Comparison of ENCODE assay signal across 15 cellular contexts in genomic region chr10:119981826-119982225, GRCh38.
"Had no signal": no experiment of that assay in that cellular context is flagged by ENCODE, and none has a peak within 500 bp of the region (broad histone marks: within the 10 kb centered on the region; RNA-seq: fewer than 3 reads in every experiment).

No MANE protein-coding gene starts in this region.

- DNase-seq: activated CD4-positive, alpha-beta T cell treated with anti-CD3 and anti-CD28 coated beads, Interleukin-2, amount 50 U/mL, for 1 hour; activated T-cell treated with anti-CD3 and anti-CD28 coated beads for 4 hours; amniotic stem cell; brain microvascular endothelial cell; dorsolateral prefrontal cortex; glutamatergic neuron; islet precursor cell; left ventricle myocardium inferior; mesenchymal stem cell; retina; stimulated activated CD4-positive, alpha-beta T cell treated with anti-CD3 and anti-CD28 coated beads, Interleukin-4, amount 100 ng/mL, for 4 hours; stimulated activated naive CD8-positive, alpha-beta T cell treated with anti-CD3 and anti-CD28 coated beads, Interleukin-15, amount 100 ng/mL, for 72 hours had no signal

- H3K36me3 ChIP-seq: brain microvascular endothelial cell, left ventricle myocardium inferior, thoracic aorta had no signal

- H3K4me1 ChIP-seq: left ventricle myocardium inferior had no signal

- H3K4me3 ChIP-seq: dorsolateral prefrontal cortex, left ventricle myocardium inferior, skin epidermis, thoracic aorta had no signal

- H3K9me3 ChIP-seq: thoracic aorta had no signal

- FAIRE-seq: TTC549 had no signal

- H3K27me3 ChIP-seq: brain microvascular endothelial cell had no signal

- H3K27ac ChIP-seq: brain microvascular endothelial cell, dorsolateral prefrontal cortex, left ventricle myocardium inferior, skin epidermis, thoracic aorta had no signal
